In the genomic region with DNA sequence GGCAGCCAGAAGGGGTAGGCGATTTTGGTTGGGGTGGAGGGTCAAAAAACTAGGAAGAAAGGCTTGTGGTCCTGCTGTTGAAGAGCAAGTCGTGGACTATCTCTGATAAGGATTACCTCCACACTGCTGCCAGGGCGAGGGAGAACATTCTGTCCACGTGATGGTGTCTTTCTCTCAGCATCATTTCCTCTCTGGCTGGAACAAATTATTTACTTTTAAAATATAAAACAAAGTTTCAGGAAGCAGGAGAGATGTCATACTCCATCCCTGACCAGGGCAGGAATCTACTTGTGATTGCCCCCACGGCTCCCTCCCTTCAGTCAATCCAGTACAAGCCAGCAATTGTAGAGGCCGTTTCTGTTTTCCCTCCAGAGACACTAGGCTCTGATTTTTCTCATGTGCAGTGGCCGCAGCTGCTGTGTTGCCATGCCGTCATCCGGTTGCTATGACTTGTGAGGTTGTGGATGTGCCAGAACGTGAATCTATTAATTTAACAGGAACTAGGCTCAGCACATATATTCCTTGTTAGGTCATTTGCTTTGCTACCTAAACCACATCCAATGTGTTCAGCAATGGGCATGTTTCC, we compare ENCODE assay signal across 9 cellular contexts.
A peak's percentile ranks its signal among the peaks of the same experiment; 100 is the strongest.
DNase-seq lines count a peak whose midpoint lies in the region; ATAC-seq, FAIRE-seq and TF ChIP-seq lines count a peak whose summit lies in the region.
"Had no signal": no experiment of that assay in that cellular context is flagged by ENCODE, and none has a peak within 500 bp of the region (broad histone marks: within the 10 kb centered on the region; RNA-seq: fewer than 3 reads in every experiment).

No MANE protein-coding gene starts in this region.

- H2AFZ ChIP-seq in HepG2 (ENCODE audit: low read length): no peak overlapping the region

- no peaks in the 10 kb centered on the region for H4K20me1 ChIP-seq in HepG2 (ENCODE audit: insufficient read depth, low read length)

- TF ChIP-seq CTCF in liver (IDR thresholded peaks at IDR 0.05; ENCODE audit: low read depth, low read length, missing input control) (no peak), HepG2 (CRISPR knock-in tag; IDR thresholded peaks at IDR 0.05) (no peak)

- WGBS in liver: 73% methylated on average over 10 of the region's 10 CpGs
- 61% methylated on average over 10 of the region's 10 CpGs for WGBS in HepG2 (ENCODE audit: low lambda C conversion rate)
- 42 to 54% methylated on average over 10 of the region's 10 CpGs for WGBS in esophagus, 2 donors
- WGBS in aorta, 2 donors: 2 to 8% methylated on average over 10 of the region's 10 CpGs

- H3K9me3 ChIP-seq in liver (ENCODE audit: control insufficient read depth in 4 of 4, low read length in 3 of 4) (no peaks in the 10 kb centered on the region), HepG2 (ENCODE audit: low read length) (no peaks in the 10 kb centered on the region), esophagus (ENCODE audit: control insufficient read depth in 2 of 2, insufficient read depth in 1 of 2, low read depth in 1 of 2, low read length in 1 of 2) (no peaks in the 10 kb centered on the region), aorta (ENCODE audit: control insufficient read depth, low read length) (no peaks in the 10 kb centered on the region)

- BruUV-seq in HepG2 (replicated peaks; lab: Mats Ljungman, UMichigan): no TSS peak

- TF ChIP-seq EP300 in HepG2 (IDR thresholded peaks at IDR 0.05; ENCODE audit: low read depth in 2 of 2, low read length in 2 of 2) (no peak), HepG2 (CRISPR knock-in tag; IDR thresholded peaks at IDR 0.05; ENCODE audit: borderline replicate concordance) (no peak)

- no peak for DNase-seq in HepG2 (ENCODE audit: low spot score)
- DNase-seq in myocyte (ENCODE audit: low read depth): peak; percentile 92
- peak; percentile 85 to 89 for DNase-seq in aorta
- DNase-seq in effector CD4-positive, alpha-beta T cell: no peak
- DNase-seq: activated CD4-positive, alpha-beta T cell treated with anti-CD3 and anti-CD28 coated beads, Interleukin-2, amount 50 U/mL, for 48 hours had no signal

- intact Hi-C loops in HepG2 (cut with micrococcal nuclease; ENCODE audit: unreplicated experiment) (no loop called here), aorta (cut with DNase I) (loop anchor here (5.0 kb wide), 2 partner anchors 38 to 63 kb away; no protein-coding TSS in a partner anchor)

- POLR2A ChIA-PET in HepG2 (lab: Yijun Ruan, JAX): no interaction called here

- FAIRE-seq in HepG2 (lab: Jason Lieb, UNC): no peak

- H3K27ac ChIP-seq in liver (ENCODE audit: low read depth in 1 of 2, low read length in 2 of 2) (peak overlapping the region; percentile 37 to 51), HepG2 (ENCODE audit: extremely low read length, insufficient read depth, low read length) (no peak overlapping the region), esophagus (ENCODE audit: low read depth in 2 of 2, low read length in 1 of 2) (peak overlapping the region; percentile 83 to 91), aorta (ENCODE audit: low read depth in 1 of 2, low read length in 2 of 2) (peak overlapping the region; percentile 72 to 98)

- no peak for TF ChIP-seq POLR2A in HepG2 (IDR thresholded peaks at IDR 0.05; ENCODE audit: insufficient read depth in 1 of 2, low read depth in 2 of 2, low read length in 2 of 2)

- H3K36me3 ChIP-seq in liver (ENCODE audit: control insufficient read depth in 4 of 4, insufficient read depth in 3 of 4, low read depth in 1 of 4, low read length in 3 of 4): no peaks in the 10 kb centered on the region
- H3K36me3 ChIP-seq in HepG2 (replicated peaks in 1 of 2; ENCODE audit: control insufficient read depth in 1 of 2, insufficient read depth in 2 of 2, low read length in 2 of 2): no peaks in the 10 kb centered on the region
- no peaks in the 10 kb centered on the region for H3K36me3 ChIP-seq in esophagus (ENCODE audit: control insufficient read depth in 2 of 2, insufficient read depth in 2 of 2, low read length in 1 of 2)
- no peaks in the 10 kb centered on the region for H3K36me3 ChIP-seq in aorta (ENCODE audit: control insufficient read depth in 1 of 2, insufficient read depth in 2 of 2, low read length in 1 of 2)

- H3K27me3 ChIP-seq in liver (ENCODE audit: control insufficient read depth in 4 of 4, insufficient read depth in 4 of 4, low read length in 3 of 4) (no peaks in the 10 kb centered on the region), HepG2 (ENCODE audit: control insufficient read depth in 1 of 2, insufficient read depth in 2 of 2, low read length in 2 of 2) (no peaks in the 10 kb centered on the region; a peak in 1 of 5 replicates), esophagus (ENCODE audit: control insufficient read depth in 1 of 2, insufficient read depth in 2 of 2, low read length in 2 of 2) (no peaks in the 10 kb centered on the region), aorta (ENCODE audit: control insufficient read depth in 1 of 2, insufficient read depth in 2 of 2, low read length in 1 of 2) (no peaks in the 10 kb centered on the region)

- H3K9ac ChIP-seq in liver (ENCODE audit: low read depth in 1 of 2, low read length in 2 of 2) (no peak overlapping the region), HepG2 (ENCODE audit: insufficient read depth, low read depth, low read length) (no peak overlapping the region)

- ATAC-seq in HepG2: no peak
- peak; percentile 56 for ATAC-seq in aorta (ENCODE audit: low FRiP score)
- no peak for ATAC-seq in HG03135 (IDR thresholded peaks at IDR 0.05; ENCODE audit: unreplicated experiment)
- ATAC-seq in GM18502 (IDR thresholded peaks at IDR 0.05; ENCODE audit: poor library complexity, unreplicated experiment): no peak

- no peak overlapping the region for H3K4me3 ChIP-seq in liver (ENCODE audit: low read depth in 1 of 3, low read length in 3 of 3)
- H3K4me3 ChIP-seq in HepG2 (replicated peaks in 1 of 3; ENCODE audit: insufficient read depth in 1 of 3, low read depth in 2 of 3, low read length in 3 of 3): no peak overlapping the region
- no peak overlapping the region for H3K4me3 ChIP-seq in esophagus (ENCODE audit: low read depth in 1 of 2, low read length in 2 of 2)
- H3K4me3 ChIP-seq in aorta (ENCODE audit: low read length in 2 of 2): no peak overlapping the region

- peak; percentile 24 to 27 for TF ChIP-seq RAD21 in liver (IDR thresholded peaks at IDR 0.05)
- no peak for TF ChIP-seq RAD21 in HepG2 (CRISPR knock-in tag; IDR thresholded peaks at IDR 0.05)

- in situ Hi-C loops in HepG2 (cut with HindIII; ENCODE audit: extremely low pct_ligation_motif_present, low pct_unique_long_range_greater_than_20kb): no loop called here

- peaks cover 22% of the 10 kb centered on the region for H3K79me2 ChIP-seq in HepG2 (ENCODE audit: insufficient read depth, low read length)

- H3K4me1 ChIP-seq in liver (ENCODE audit: control insufficient read depth in 4 of 4, insufficient read depth in 4 of 4, low read length in 3 of 4) (peaks cover 5 to 28% (median 15%) of the 10 kb centered on the region in 4 donors), HepG2 (ENCODE audit: insufficient read depth, low read length) (peaks cover 73% of the 10 kb centered on the region), esophagus (ENCODE audit: control insufficient read depth in 2 of 2, insufficient read depth in 2 of 2, low read length in 1 of 2) (peaks cover 2 to 8% of the 10 kb centered on the region in 2 donors), aorta (ENCODE audit: control insufficient read depth in 1 of 2, insufficient read depth in 2 of 2, low read length in 2 of 2) (peaks cover 0 to 3% of the 10 kb centered on the region in 2 donors)

- no peak overlapping the region for H3K4me2 ChIP-seq in HepG2 (ENCODE audit: low read depth, low read length)

- CTCF ChIA-PET in HepG2 (lab: Yijun Ruan, JAX; ENCODE audit: low intra/inter-chr PET ratio, low total read pairs): no interaction called here

TF ChIP-seq in liver, 16 proteins besides CTCF, POLR2A, EP300 and RAD21 (continues in another document):
- TF ChIP-seq HNF4A (conservative IDR thresholded peaks at IDR 0.05) (no peak), SP1 (IDR thresholded peaks at IDR 0.05) (peak; percentile 56), GABPA (IDR thresholded peaks at IDR 0.05 in 1 of 2, conservative IDR thresholded peaks at IDR 0.05 in 1 of 2) (no peak)
- TF ChIP-seq, protein P1, sequence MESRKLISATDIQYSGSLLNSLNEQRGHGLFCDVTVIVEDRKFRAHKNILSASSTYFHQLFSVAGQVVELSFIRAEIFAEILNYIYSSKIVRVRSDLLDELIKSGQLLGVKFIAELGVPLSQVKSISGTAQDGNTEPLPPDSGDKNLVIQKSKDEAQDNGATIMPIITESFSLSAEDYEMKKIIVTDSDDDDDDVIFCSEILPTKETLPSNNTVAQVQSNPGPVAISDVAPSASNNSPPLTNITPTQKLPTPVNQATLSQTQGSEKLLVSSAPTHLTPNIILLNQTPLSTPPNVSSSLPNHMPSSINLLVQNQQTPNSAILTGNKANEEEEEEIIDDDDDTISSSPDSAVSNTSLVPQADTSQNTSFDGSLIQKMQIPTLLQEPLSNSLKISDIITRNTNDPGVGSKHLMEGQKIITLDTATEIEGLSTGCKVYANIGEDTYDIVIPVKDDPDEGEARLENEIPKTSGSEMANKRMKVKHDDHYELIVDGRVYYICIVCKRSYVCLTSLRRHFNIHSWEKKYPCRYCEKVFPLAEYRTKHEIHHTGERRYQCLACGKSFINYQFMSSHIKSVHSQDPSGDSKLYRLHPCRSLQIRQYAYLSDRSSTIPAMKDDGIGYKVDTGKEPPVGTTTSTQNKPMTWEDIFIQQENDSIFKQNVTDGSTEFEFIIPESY (IDR thresholded peaks at IDR 0.05): no peak

TF ChIP-seq in HepG2, 621 proteins besides CTCF, POLR2A, EP300 and RAD21:
- no peak for TF ChIP-seq JUN (CRISPR knock-in tag; IDR thresholded peaks at IDR 0.05)
- TF ChIP-seq, protein P2, sequence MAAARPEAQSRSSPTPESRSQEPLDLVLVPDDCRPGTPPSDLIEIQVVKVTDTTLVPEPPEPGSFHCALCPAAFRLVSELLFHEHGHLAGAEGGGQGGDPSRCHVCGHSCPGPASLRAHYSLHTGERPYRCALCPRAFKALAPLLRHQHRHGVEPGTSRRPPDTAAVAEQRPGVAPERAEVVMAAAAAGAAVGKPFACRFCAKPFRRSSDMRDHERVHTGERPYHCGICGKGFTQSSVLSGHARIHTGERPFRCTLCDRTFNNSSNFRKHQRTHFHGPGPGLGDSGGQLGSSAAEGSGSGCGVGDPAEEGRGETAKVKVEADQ (CRISPR knock-in tag; IDR thresholded peaks at IDR 0.05; ENCODE audit: borderline replicate concordance): no peak

Comparison
In these comparisons a context has a peak if more than half of its experiments do, and no peak if none do; other contexts are left out.
1. DNase-seq: peak in myocyte (single experiment) and aorta (2 of 2); none in HepG2 (single experiment) and effector CD4-positive, alpha-beta T cell (single experiment).